Comparison of ENCODE assay signal across 1 cellular context in genomic region chr1:9910425-9911178, GRCh38.
TF ChIP-seq lines count a peak whose summit lies in the region.

No MANE protein-coding gene starts in this region.

TF ChIP-seq in GM12878, 131 proteins besides CTCF, POLR2A, EP300 and RAD21 (continued from another document):
- TF ChIP-seq ZNF217 (IDR thresholded peaks at IDR 0.05) (no peak), IKZF2 (IDR thresholded peaks at IDR 0.05) (peak; percentile 44 to 52; a peak in 3 of 4 replicates), IRF3 (IDR thresholded peaks at IDR 0.05) (0 out of 2 replicates have a peak, but pooled peaks have one; percentile 45), JUND (IDR thresholded peaks at IDR 0.05; ENCODE audit: low read depth, low read length) (peak; percentile 53; the same call in 1 of the 2 replicates), EZH2 (IDR thresholded peaks at IDR 0.05; ENCODE audit: borderline replicate concordance, control insufficient read depth, low read depth, low read length) (no peak), NR2F1 (conservative IDR thresholded peaks at IDR 0.05) (no peak)
